Comparison of ENCODE assay signal across 11 cellular contexts in the genomic region with DNA sequence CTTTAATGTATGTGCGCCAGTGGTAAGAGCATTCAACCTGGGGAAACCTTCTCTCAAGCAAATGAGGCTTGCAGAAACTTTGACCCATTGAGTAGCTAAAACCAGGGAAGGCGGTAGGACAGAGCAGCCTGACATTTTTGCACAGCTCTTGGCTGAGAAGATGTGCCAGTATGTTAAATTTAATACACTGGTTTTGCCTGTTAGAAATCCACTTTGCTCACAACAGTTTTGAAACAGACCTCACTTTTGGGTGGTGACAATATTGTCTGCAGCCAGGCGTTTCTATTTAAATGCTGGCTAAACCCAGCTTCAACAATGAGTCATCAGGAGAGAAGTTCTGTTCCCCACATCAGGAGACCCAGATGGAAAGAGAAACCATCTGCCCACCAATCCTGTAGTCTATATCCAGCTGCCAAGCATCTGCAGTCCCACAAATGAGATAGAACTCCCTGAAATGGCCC. TPM values are rescaled to one million over a fixed set of nuclear protein-coding genes. Genes with fewer than 3 reads are reported as not detected.
DNase-seq lines count a peak whose midpoint lies in the region; TF ChIP-seq lines count a peak whose summit lies in the region.
"Had no signal": no experiment of that assay in that cellular context is flagged by ENCODE, and none has a peak within 500 bp of the region (broad histone marks: within the 10 kb centered on the region; RNA-seq: fewer than 3 reads in every experiment).

No MANE protein-coding gene starts in this region.

- TF ChIP-seq POLR2A in spleen (IDR thresholded peaks at IDR 0.05) = no peak

- intact Hi-C loops in tibial artery (cut with DNase I; ENCODE audit: low total_unique reads) (no loop called here), spleen (cut with DNase I; ENCODE audit: low total_unique reads) (no loop called here)

- H4K20me1 ChIP-seq in hepatocyte (ENCODE audit: insufficient read depth, poor library complexity, severe bottlenecking) = no peaks in the 10 kb centered on the region

- H3K36me3 ChIP-seq in hepatocyte (replicated peaks; ENCODE audit: insufficient read depth, low read depth) (no peaks in the 10 kb centered on the region), tibial artery (no peaks in the 10 kb centered on the region), spleen (no peaks in the 10 kb centered on the region)

- H3K27me3 ChIP-seq in hepatocyte (no peaks in the 10 kb centered on the region), tibial artery (no peaks in the 10 kb centered on the region), spleen (replicated peaks in 1 of 7) (peaks cover 0 to 5% (median 0%) of the 10 kb centered on the region in 7 donors)

- peak overlapping the region; percentile 59 for H3K4me2 ChIP-seq in hepatocyte

- H3K9me3 ChIP-seq in hepatocyte (ENCODE audit: low read depth) = no peaks in the 10 kb centered on the region
- peaks cover 0 to 11% (median 9%) of the 10 kb centered on the region in 3 donors for H3K9me3 ChIP-seq in tibial artery
- H3K9me3 ChIP-seq in spleen = peaks cover 0 to 31% (median 12%) of the 10 kb centered on the region in 8 donors

- H3K4me1 ChIP-seq in hepatocyte (ENCODE audit: insufficient read depth) (peaks cover 4% of the 10 kb centered on the region), tibial artery (peaks cover 0 to 23% (median 0%) of the 10 kb centered on the region in 4 donors), spleen (no peaks in the 10 kb centered on the region)

- H3K9me2 ChIP-seq in hepatocyte (replicated peaks; ENCODE audit: insufficient read depth) = no peaks in the 10 kb centered on the region

- peak; percentile 26 for DNase-seq in HFF-Myc (ENCODE audit: extremely low read depth, low read depth)
- peak; percentile 41 for DNase-seq in amniotic epithelial cell (ENCODE audit: low read depth)
- peak; percentile 42 for DNase-seq in hepatocyte (ENCODE audit: low spot score)
- no peak for DNase-seq in tibial artery
- no peak for DNase-seq in DMS114 treated with DMSO at 0.1 percent for 48 hours (lab: John Stamatoyannopoulos, UW; ENCODE audit: unreplicated experiment)
- DNase-seq in spleen = no peak
- DNase-seq in kidney tubule cell (ENCODE audit: low spot score) = no peak
- no peak for DNase-seq in NCI-H1694 (lab: John Stamatoyannopoulos, UW)
- DNase-seq: activated CD4-positive, alpha-beta T cell treated with anti-CD3 and anti-CD28 coated beads for 48 hours; NCI-H1092 had no signal

- H3K4me3 ChIP-seq in HFF-Myc (replicated peaks; ENCODE audit: low read depth, low read length) (no peak overlapping the region), hepatocyte (no peak overlapping the region), tibial artery (no peak overlapping the region), spleen (no peak overlapping the region)

- no peaks in the 10 kb centered on the region for H3K79me2 ChIP-seq in hepatocyte

- H2AFZ ChIP-seq in hepatocyte = no peak overlapping the region

- peak overlapping the region; percentile 74 for H3K27ac ChIP-seq in hepatocyte
- H3K27ac ChIP-seq in tibial artery = peak overlapping the region; percentile 57 to 81
- H3K27ac ChIP-seq in spleen = no peak overlapping the region

- 22% methylated on average over 3 of the region's 3 CpGs for WGBS in hepatocyte (ENCODE audit: low lambda C conversion rate, missing lambda C conversion rate)
- 43 to 64% (median 55%) methylated on average over 3 of the region's 3 CpGs for WGBS in spleen, 5 donors

- TF ChIP-seq CTCF in HFF-Myc (IDR thresholded peaks at IDR 0.05; ENCODE audit: low read depth, low read length, missing control alignments) (no peak), hepatocyte (IDR thresholded peaks at IDR 0.05; ENCODE audit: poor library complexity) (no peak), tibial artery (IDR thresholded peaks at IDR 0.05) (no peak), spleen (IDR thresholded peaks at IDR 0.05 in 8 of 11, conservative IDR thresholded peaks at IDR 0.05 in 3 of 11) (no peak)

RNA-seq across cellular contexts. Expression of a gene that starts 29.2 kb away (rescaled TPM):
- 3.5 and 4.7 TPM in 2 replicates for total RNA-seq in hepatocyte
- polyA plus RNA-seq in hepatocyte = 3.5 and 3.8 TPM in 2 replicates
- not detected for total RNA-seq in spleen
- polyA plus RNA-seq in spleen = not detected
- polyA plus RNA-seq: adipose tissue had no signal

Comparison
In these comparisons a context has a peak if more than half of its experiments do, and no peak if none do; other contexts are left out.
1. DNase-seq: peak in HFF-Myc (single experiment), amniotic epithelial cell (single experiment) and hepatocyte (single experiment); none in tibial artery (0 of 2), DMS114 treated with DMSO at 0.1 percent for 48 hours (single experiment), spleen (single experiment), kidney tubule cell (single experiment) and NCI-H1694 (single experiment).
2. H3K27ac ChIP-seq: peak in hepatocyte (single experiment) and tibial artery (2 of 2); none in spleen (0 of 8).